In the genomic region with DNA sequence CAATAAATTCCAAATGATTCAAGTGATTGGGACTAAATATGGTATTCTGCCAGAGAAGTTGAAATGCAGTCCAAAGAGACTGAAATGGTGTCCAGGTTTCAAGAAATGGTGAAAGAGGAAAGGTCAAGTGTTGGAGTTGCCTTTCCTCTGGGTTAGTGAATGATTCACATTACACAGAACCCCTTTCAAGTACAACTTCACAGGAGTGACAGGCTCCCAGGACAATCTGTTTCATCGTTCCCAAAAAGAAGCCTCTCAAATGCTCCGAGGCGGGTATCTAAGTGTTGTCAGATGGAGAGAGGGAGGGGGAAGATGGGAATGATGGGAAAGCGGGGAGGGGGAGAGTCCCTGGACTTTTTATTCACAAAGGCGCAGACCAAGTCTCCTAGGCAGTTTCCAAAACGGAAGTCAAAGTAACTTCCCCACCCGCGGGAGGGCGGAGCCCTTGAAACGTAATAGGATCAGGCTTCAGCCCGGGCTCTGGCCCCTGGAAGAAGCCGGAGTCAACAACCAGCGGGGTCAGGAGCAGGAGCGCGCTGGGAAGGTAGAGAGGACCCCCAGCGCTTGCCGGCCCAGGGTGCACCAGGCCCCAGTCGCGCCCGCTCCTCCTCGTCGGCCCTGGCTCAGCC, we compare ENCODE assay signal across 8 cellular contexts. TPM values are rescaled to one million over a fixed set of nuclear protein-coding genes. Genes with fewer than 3 reads are reported as not detected.
A peak's percentile ranks its signal among the peaks of the same experiment; 100 is the strongest.
DNase-seq lines count a peak whose midpoint lies in the region; ATAC-seq and TF ChIP-seq lines count a peak whose summit lies in the region.

No MANE protein-coding gene starts in this region.

- peak; percentile 74 for ATAC-seq in foreskin keratinocyte

- H3K4me3 Mint-ChIP-seq in neural crest cell, result peak overlapping the region; percentile 99

- H3K9me3 Mint-ChIP-seq in neural crest cell, result no peaks in the 10 kb centered on the region

- TF ChIP-seq CTCF in GM20000 (IDR thresholded peaks at IDR 0.05; ENCODE audit: extremely low read depth, missing control alignments) (no peak), foreskin keratinocyte (conservative IDR thresholded peaks at IDR 0.05) (no peak), neural crest cell (conservative IDR thresholded peaks at IDR 0.05) (no peak), tibial artery (IDR thresholded peaks at IDR 0.05) (no peak)

- peaks cover 16% of the 10 kb centered on the region for H3K4me1 Mint-ChIP-seq in neural crest cell

- DNase-seq in DMS114 treated with DMSO at 0.1 percent for 48 hours (lab: John Stamatoyannopoulos, UW; ENCODE audit: unreplicated experiment), result peak; percentile 83
- peak; percentile 75 for DNase-seq in GM20000 (ENCODE audit: low spot score)
- DNase-seq in HPDE6-E6E7 (ENCODE audit: extremely low spot score), result peak; percentile 84
- DNase-seq in NOMO-1 (lab: John Stamatoyannopoulos, UW; ENCODE audit: unreplicated experiment in 2 of 2), result peak; percentile 96 to 97
- peak; percentile 85 for DNase-seq in activated effector memory CD4-positive, alpha-beta T cell treated with anti-CD3 and anti-CD28 coated beads, Interleukin-2, amount 50 U/mL, for 16 hours
- peak; percentile 51 to 73 for DNase-seq in foreskin keratinocyte
- peak; percentile 68 for DNase-seq in neural crest cell (ENCODE audit: low read depth, low spot score)
- peak; percentile 90 to 91 for DNase-seq in tibial artery

- H3K27me3 ChIP-seq in foreskin keratinocyte (no peaks in the 10 kb centered on the region), tibial artery (no peaks in the 10 kb centered on the region)

- H3K36me3 ChIP-seq in tibial artery, result no peaks in the 10 kb centered on the region

- no peaks in the 10 kb centered on the region for H3K36me3 Mint-ChIP-seq in neural crest cell (ENCODE audit: low read depth)

- H3K27ac Mint-ChIP-seq in neural crest cell (ENCODE audit: unreplicated experiment), result peak overlapping the region; percentile 92

- H3K27me3 Mint-ChIP-seq in neural crest cell (ENCODE audit: low read depth), result no peaks in the 10 kb centered on the region

- H3K4me3 ChIP-seq in tibial artery, result peak overlapping the region; percentile 78 to 84

- peaks cover 5% of the 10 kb centered on the region for H3K4me1 ChIP-seq in foreskin keratinocyte
- peaks cover 0 to 25% (median 12%) of the 10 kb centered on the region in 4 donors for H3K4me1 ChIP-seq in tibial artery

- intact Hi-C loops in tibial artery (cut with DNase I; ENCODE audit: low total_unique reads), result no loop called here

- peak overlapping the region; percentile 59 for H3K27ac ChIP-seq in foreskin keratinocyte
- peak overlapping the region; percentile 85 to 95 for H3K27ac ChIP-seq in tibial artery

- no peaks in the 10 kb centered on the region for H3K9me3 ChIP-seq in tibial artery

RNA-seq across cellular contexts. Expression of gene SLC25A13, which starts 0.7 kb away (rescaled TPM):
- total RNA-seq in foreskin keratinocyte (24.2 and 28.3 TPM in 2 replicates), neural crest cell (68.3 and 72.3 TPM in 2 replicates)
- polyA plus RNA-seq in foreskin keratinocyte, result 10.2 and 13.8 TPM in 2 replicates

Comparison
In these comparisons a context has a peak if more than half of its experiments do, and no peak if none do; other contexts are left out.
1. Peak in every context shown above with its lines: DNase-seq, ATAC-seq, H3K4me3 ChIP-seq and H3K27ac ChIP-seq.